In genomic region chr19:293436-294110, GRCh38 we compare ENCODE assay signal across 17 cellular contexts. TPM values are rescaled to one million over a fixed set of nuclear protein-coding genes. Genes with fewer than 3 reads are reported as not detected.
DNase-seq lines count a peak whose midpoint lies in the region; ATAC-seq and TF ChIP-seq lines count a peak whose summit lies in the region.
"Had no signal": no experiment of that assay in that cellular context is flagged by ENCODE, and none has a peak within 500 bp of the region (broad histone marks: within the 10 kb centered on the region; RNA-seq: fewer than 3 reads in every experiment).

No MANE protein-coding gene starts in this region.

- WGBS in endodermal cell (ENCODE audit: insufficient coverage in 1 of 2, insufficient read length in 1 of 2), 2 experiments: 92 to 94% methylated on average over 13 to 14 of the region's 14 CpGs

- H3K4me1 Mint-ChIP-seq in GM23338 (peaks cover 37% of the 10 kb centered on the region), endodermal cell (peaks cover 29% of the 10 kb centered on the region)

- H3K27ac Mint-ChIP-seq in GM23338 (no peak overlapping the region), endodermal cell (no peak overlapping the region)

- H2AFZ ChIP-seq in GM23338 (no peak overlapping the region), parathyroid adenoma (no peak overlapping the region)
- H2AFZ ChIP-seq: GM23248 had no signal

- TF ChIP-seq CTCF in GM23338 (conservative IDR thresholded peaks at IDR 0.05; ENCODE audit: low read depth in 2 of 2) (no peak), Peyer's patch (IDR thresholded peaks at IDR 0.05) (no peak), endodermal cell (conservative IDR thresholded peaks at IDR 0.05) (no peak), parathyroid adenoma (IDR thresholded peaks at IDR 0.05) (no peak)

- H3K4me3 Mint-ChIP-seq in GM23338 (no peak overlapping the region), endodermal cell (no peak overlapping the region)

- H3K36me3 ChIP-seq in GM23338 (ENCODE audit: insufficient read depth) (no peaks in the 10 kb centered on the region), Peyer's patch (no peaks in the 10 kb centered on the region), endodermal cell (ENCODE audit: control insufficient read depth, insufficient read depth, low read length) (no peaks in the 10 kb centered on the region), parathyroid adenoma (ENCODE audit: control insufficient read depth, insufficient read depth, low read length) (no peaks in the 10 kb centered on the region)
- H3K36me3 ChIP-seq: SJCRH30 had no signal

- peaks cover 24% of the 10 kb centered on the region for H3K4me1 ChIP-seq in GM23338 (ENCODE audit: insufficient read depth)
- H3K4me1 ChIP-seq in Peyer's patch: peaks cover 0 to 51% (median 6%) of the 10 kb centered on the region in 4 donors
- peaks cover 7% of the 10 kb centered on the region for H3K4me1 ChIP-seq in endodermal cell (ENCODE audit: control insufficient read depth, insufficient read depth, low read length)
- H3K4me1 ChIP-seq in parathyroid adenoma: peaks cover 8% of the 10 kb centered on the region
- H3K4me1 ChIP-seq: SJCRH30 had no signal

- no peak for TF ChIP-seq POLR2A in Peyer's patch (IDR thresholded peaks at IDR 0.05)

- H3K27me3 ChIP-seq in GM23338 (ENCODE audit: insufficient read depth): peaks cover 12% of the 10 kb centered on the region
- H3K27me3 ChIP-seq in Peyer's patch: peaks cover 0 to 11% of the 10 kb centered on the region in 2 donors
- peaks cover 9% of the 10 kb centered on the region for H3K27me3 ChIP-seq in endodermal cell (ENCODE audit: control insufficient read depth, insufficient read depth, low read length, poor library complexity, severe bottlenecking)
- H3K27me3 ChIP-seq in parathyroid adenoma (ENCODE audit: control insufficient read depth, insufficient read depth, low read length): peaks cover 2% of the 10 kb centered on the region
- H3K27me3 ChIP-seq: SJCRH30 had no signal

- no peak overlapping the region for H3K27ac ChIP-seq in GM23338 (ENCODE audit: low read depth)
- no peak overlapping the region for H3K27ac ChIP-seq in Peyer's patch
- no peak overlapping the region for H3K27ac ChIP-seq in endodermal cell (ENCODE audit: low read depth, low read length)
- H3K27ac ChIP-seq in parathyroid adenoma: peak overlapping the region; percentile 3
- H3K27ac ChIP-seq: GM23248, SJCRH30 had no signal

- no peak for DNase-seq in GM23338 (ENCODE audit: low spot score)
- DNase-seq in Peyer's patch: peak in 2 of 3 donors; percentile 44 to 48
- DNase-seq in endodermal cell: peak; percentile 54
- no peak for DNase-seq in NCI-H2029 treated with DMSO at 0.1 percent for 48 hours (lab: John Stamatoyannopoulos, UW)
- DNase-seq: CD4-positive, CD25-positive, alpha-beta regulatory T cell; DND-41; KG1; NCI-H1092; NCI-H1694; NCI-H446 treated with DMSO at 0.1 percent for 48 hours; OCI-M1; RPMI8226 had no signal

- no peak overlapping the region for H3K4me3 ChIP-seq in GM23338
- no peak overlapping the region for H3K4me3 ChIP-seq in Peyer's patch
- no peak overlapping the region for H3K4me3 ChIP-seq in endodermal cell (ENCODE audit: low read length)
- no peak overlapping the region for H3K4me3 ChIP-seq in parathyroid adenoma (ENCODE audit: low read depth, low read length)
- H3K4me3 ChIP-seq: GM23248, SJCRH30 had no signal

- peaks cover 20% of the 10 kb centered on the region for H3K36me3 Mint-ChIP-seq in GM23338 (ENCODE audit: low read depth)
- H3K36me3 Mint-ChIP-seq in endodermal cell (ENCODE audit: low read depth): no peaks in the 10 kb centered on the region
- H3K36me3 Mint-ChIP-seq: CD4-positive, CD25-positive, alpha-beta regulatory T cell had no signal

- H3K4me2 ChIP-seq in GM23338: peak overlapping the region; percentile 88; the same call in 1 of the 2 replicates
- no peak overlapping the region for H3K4me2 ChIP-seq in parathyroid adenoma (ENCODE audit: low read length)

- H3K9me3 Mint-ChIP-seq in GM23338 (peaks cover 28% of the 10 kb centered on the region), endodermal cell (no peaks in the 10 kb centered on the region)

- H3K9me3 ChIP-seq in Peyer's patch (no peaks in the 10 kb centered on the region), endodermal cell (ENCODE audit: control insufficient read depth, low read length) (no peaks in the 10 kb centered on the region), parathyroid adenoma (ENCODE audit: control insufficient read depth, low read length) (no peaks in the 10 kb centered on the region)
- H3K9me3 ChIP-seq: SJCRH30 had no signal

- peaks cover 25% of the 10 kb centered on the region for H3K27me3 Mint-ChIP-seq in GM23338 (ENCODE audit: insufficient read depth, low read depth, poor library complexity)
- H3K27me3 Mint-ChIP-seq in endodermal cell (ENCODE audit: insufficient read depth): peaks cover 33% of the 10 kb centered on the region

- H3K79me2 ChIP-seq in GM23338 (replicated peaks; ENCODE audit: insufficient read depth): peaks cover 5% of the 10 kb centered on the region
- no peaks in the 10 kb centered on the region for H3K79me2 ChIP-seq in parathyroid adenoma

- peaks cover 10% of the 10 kb centered on the region for H3F3A ChIP-seq in GM23338 (replicated peaks; ENCODE audit: low read depth)

- peaks cover 2% of the 10 kb centered on the region; the same call in 1 of the 2 replicates for H4K20me1 ChIP-seq in GM23338 (replicated peaks; ENCODE audit: insufficient read depth)

- no peak overlapping the region for H3K9ac ChIP-seq in endodermal cell (ENCODE audit: extremely low read depth, low read length, poor library complexity, severe bottlenecking)
- H3K9ac ChIP-seq in parathyroid adenoma: no peak overlapping the region
- H3K9ac ChIP-seq: GM23248 had no signal

- H3K9me2 ChIP-seq in GM23338 (ENCODE audit: insufficient read depth): no peaks in the 10 kb centered on the region

- ATAC-seq in GM23338 (no peak), GM21447 (IDR thresholded peaks at IDR 0.05; ENCODE audit: unreplicated experiment) (no peak), HG03432 (IDR thresholded peaks at IDR 0.05; ENCODE audit: unreplicated experiment) (no peak)

TF ChIP-seq in GM23338, 12 proteins besides CTCF, POLR2A, EP300 and RAD21 (continues in another document):
- TF ChIP-seq JUNB (IDR thresholded peaks at IDR 0.05; ENCODE audit: unreplicated experiment) (no peak), ZNF331 (CRISPR knock-in tag; IDR thresholded peaks at IDR 0.05; ENCODE audit: low read depth) (no peak), EZH2 (IDR thresholded peaks at IDR 0.05; ENCODE audit: low read depth, unreplicated experiment) (no peak), ETS1 (IDR thresholded peaks at IDR 0.05) (no peak), POLR2AphosphoS5 (IDR thresholded peaks at IDR 0.05; ENCODE audit: low read depth) (no peak; the same call in 1 of the 2 replicates), ZNF114 (CRISPR knock-in tag; IDR thresholded peaks at IDR 0.05) (no peak), CREB1 (CRISPR knock-in tag; IDR thresholded peaks at IDR 0.05; ENCODE audit: low read depth) (no peak), STAT1 (IDR thresholded peaks at IDR 0.05; ENCODE audit: unreplicated experiment) (no peak)
- TF ChIP-seq, protein P1, sequence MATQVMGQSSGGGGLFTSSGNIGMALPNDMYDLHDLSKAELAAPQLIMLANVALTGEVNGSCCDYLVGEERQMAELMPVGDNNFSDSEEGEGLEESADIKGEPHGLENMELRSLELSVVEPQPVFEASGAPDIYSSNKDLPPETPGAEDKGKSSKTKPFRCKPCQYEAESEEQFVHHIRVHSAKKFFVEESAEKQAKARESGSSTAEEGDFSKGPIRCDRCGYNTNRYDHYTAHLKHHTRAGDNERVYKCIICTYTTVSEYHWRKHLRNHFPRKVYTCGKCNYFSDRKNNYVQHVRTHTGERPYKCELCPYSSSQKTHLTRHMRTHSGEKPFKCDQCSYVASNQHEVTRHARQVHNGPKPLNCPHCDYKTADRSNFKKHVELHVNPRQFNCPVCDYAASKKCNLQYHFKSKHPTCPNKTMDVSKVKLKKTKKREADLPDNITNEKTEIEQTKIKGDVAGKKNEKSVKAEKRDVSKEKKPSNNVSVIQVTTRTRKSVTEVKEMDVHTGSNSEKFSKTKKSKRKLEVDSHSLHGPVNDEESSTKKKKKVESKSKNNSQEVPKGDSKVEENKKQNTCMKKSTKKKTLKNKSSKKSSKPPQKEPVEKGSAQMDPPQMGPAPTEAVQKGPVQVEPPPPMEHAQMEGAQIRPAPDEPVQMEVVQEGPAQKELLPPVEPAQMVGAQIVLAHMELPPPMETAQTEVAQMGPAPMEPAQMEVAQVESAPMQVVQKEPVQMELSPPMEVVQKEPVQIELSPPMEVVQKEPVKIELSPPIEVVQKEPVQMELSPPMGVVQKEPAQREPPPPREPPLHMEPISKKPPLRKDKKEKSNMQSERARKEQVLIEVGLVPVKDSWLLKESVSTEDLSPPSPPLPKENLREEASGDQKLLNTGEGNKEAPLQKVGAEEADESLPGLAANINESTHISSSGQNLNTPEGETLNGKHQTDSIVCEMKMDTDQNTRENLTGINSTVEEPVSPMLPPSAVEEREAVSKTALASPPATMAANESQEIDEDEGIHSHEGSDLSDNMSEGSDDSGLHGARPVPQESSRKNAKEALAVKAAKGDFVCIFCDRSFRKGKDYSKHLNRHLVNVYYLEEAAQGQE (IDR thresholded peaks at IDR 0.05; ENCODE audit: unreplicated experiment): no peak

RNA-seq across cellular contexts. Expression of gene PLPP2, which starts 2.4 kb away (rescaled TPM):
- total RNA-seq in GM23338 (2014; rRNA removed; shearing (Covaris generic)): 75.8 and 82.6 TPM in 2 replicates
- 52.9 and 58.3 TPM in 2 replicates for polyA plus RNA-seq in GM23338 (2016; fragmentation: Nextera tagmentation; extraction: Ambion mirVana)
- 100 to 1,000 TPM in 3 of 4 donors, 10 to 100 TPM in 1; 42.1 to 260 (median 188) TPM for total RNA-seq in Peyer's patch
- 10 to 100 TPM; 49.9 to 56.9 TPM for total RNA-seq in endodermal cell
- 5.0 TPM for polyA plus RNA-seq in endodermal cell (2013, experiment 1 of 2)
- polyA plus RNA-seq in endodermal cell (2013, experiment 2 of 2): 5.8 TPM

RNA-seq across cellular contexts. Expression of gene MIER2, which starts 51.0 kb away (rescaled TPM):
- total RNA-seq in GM23338 (2014; rRNA removed; shearing (Covaris generic)): 37.9 and 41.3 TPM in 2 replicates
- polyA plus RNA-seq in GM23338 (2016; fragmentation: Nextera tagmentation; extraction: Ambion mirVana): 30.2 and 34.0 TPM in 2 replicates
- total RNA-seq in Peyer's patch (10 to 100 TPM in 3 of 4 donors, 1 to 10 TPM in 1; 6.0 to 27.3 (median 20.9) TPM), endodermal cell (10 to 100 TPM; 50.5 to 51.3 TPM)
- polyA plus RNA-seq in endodermal cell (2013, experiment 1 of 2): 42.8 TPM
- 45.0 TPM for polyA plus RNA-seq in endodermal cell (2013, experiment 2 of 2)

Comparison
In these comparisons a context has a peak if more than half of its experiments do, and no peak if none do; other contexts are left out.
1. DNase-seq: peak in Peyer's patch (2 of 3) and endodermal cell (single experiment); none in GM23338 (single experiment) and NCI-H2029 treated with DMSO at 0.1 percent for 48 hours (single experiment).